ENCODE assay signal across 9 cellular contexts in genomic region chr7:83947260-83947659, GRCh38.
DNase-seq lines count a peak whose midpoint lies in the region; ATAC-seq and TF ChIP-seq lines count a peak whose summit lies in the region.
"Had no signal": no experiment of that assay in that cellular context is flagged by ENCODE, and none has a peak within 500 bp of the region (broad histone marks: within the 10 kb centered on the region; RNA-seq: fewer than 3 reads in every experiment).

No MANE protein-coding gene starts in this region.

- peaks cover 8% of the 10 kb centered on the region for H3K9me3 Mint-ChIP-seq in mesothelial cell of epicardium
- H3K9me3 Mint-ChIP-seq: brain had no signal

- no peak overlapping the region for H3K4me3 ChIP-seq in AG04449 (ENCODE audit: low read depth, low read length)
- H3K4me3 ChIP-seq in RWPE2 (ENCODE audit: severe bottlenecking): no peak overlapping the region
- H3K4me3 ChIP-seq in iPS DF 6.9 (ENCODE audit: low read length): no peak overlapping the region

- H3K36me3 ChIP-seq in RWPE2 (ENCODE audit: low read depth) (no peaks in the 10 kb centered on the region), iPS DF 6.9 (ENCODE audit: control insufficient read depth, insufficient read depth, low read length) (no peaks in the 10 kb centered on the region)

- no peaks in the 10 kb centered on the region for H3K9me3 ChIP-seq in RWPE2 (ENCODE audit: severe bottlenecking)
- no peaks in the 10 kb centered on the region for H3K9me3 ChIP-seq in iPS DF 6.9 (ENCODE audit: control insufficient read depth, insufficient read depth, low read length)

- H3K4me1 Mint-ChIP-seq in mesothelial cell of epicardium: peaks cover 16% of the 10 kb centered on the region
- H3K4me1 Mint-ChIP-seq: brain had no signal

- peak; percentile 25 for TF ChIP-seq CTCF in AG04449 (IDR thresholded peaks at IDR 0.05; ENCODE audit: insufficient read depth, low read length, missing control alignments)
- peak; percentile 43 for TF ChIP-seq CTCF in RWPE2 (IDR thresholded peaks at IDR 0.05; ENCODE audit: poor library complexity, severe bottlenecking)
- no peak for TF ChIP-seq CTCF in mesothelial cell of epicardium (IDR thresholded peaks at IDR 0.05; ENCODE audit: unreplicated experiment)

- H3K27me3 Mint-ChIP-seq in mesothelial cell of epicardium (ENCODE audit: low read depth): no peaks in the 10 kb centered on the region
- H3K27me3 Mint-ChIP-seq: brain had no signal

- no CpG with 5 or more reads among the region's 2 CpGs for WGBS in iPS DF 6.9 (ENCODE audit: insufficient coverage, insufficient read length)

- CTCF ChIA-PET in AG04449 (lab: Yijun Ruan, JAX): interaction anchor here (1.0 to 5.9 kb wide), 4 partner anchors 13 to 1077 kb away, joined by 3 to 87 read pairs (median 10); no protein-coding TSS in a partner anchor

- DNase-seq in AG04449 (ENCODE audit: low read depth, low spot score) (no peak), RWPE2 (ENCODE audit: low spot score) (no peak), iPS DF 6.9 (ENCODE audit: low read depth, low spot score) (peak; percentile 48), NCI-H2196 treated with DMSO at 0.1 percent for 48 hours (lab: John Stamatoyannopoulos, UW; ENCODE audit: unreplicated experiment) (no peak), mesothelial cell of epicardium (ENCODE audit: low spot score in 2 of 2, unreplicated experiment in 2 of 2) (no peak)

- no peak overlapping the region for H3K27ac Mint-ChIP-seq in mesothelial cell of epicardium
- H3K27ac Mint-ChIP-seq: brain had no signal

- POLR2A ChIA-PET in AG04449 (lab: Yijun Ruan, JAX): no interaction called here

- H3K36me3 Mint-ChIP-seq in mesothelial cell of epicardium: no peaks in the 10 kb centered on the region
- H3K36me3 Mint-ChIP-seq: brain had no signal

- H3K27ac ChIP-seq in RWPE2 (ENCODE audit: poor library complexity, severe bottlenecking) (no peak overlapping the region), iPS DF 6.9 (ENCODE audit: low read length) (no peak overlapping the region)

- no peaks in the 10 kb centered on the region for H3K27me3 ChIP-seq in RWPE2 (ENCODE audit: insufficient read depth, poor library complexity, severe bottlenecking)
- H3K27me3 ChIP-seq in iPS DF 6.9 (ENCODE audit: control insufficient read depth, insufficient read depth, low read length): no peaks in the 10 kb centered on the region

- H3K4me1 ChIP-seq in RWPE2 (ENCODE audit: insufficient read depth, poor library complexity, severe bottlenecking) (no peaks in the 10 kb centered on the region), iPS DF 6.9 (ENCODE audit: control insufficient read depth, insufficient read depth, low read length) (no peaks in the 10 kb centered on the region)

- ATAC-seq in GM18517 (IDR thresholded peaks at IDR 0.05; ENCODE audit: unreplicated experiment): peak; percentile 55
- peak; percentile 93 for ATAC-seq in HG03432 (IDR thresholded peaks at IDR 0.05; ENCODE audit: unreplicated experiment)
- ATAC-seq in RWPE2 (ENCODE audit: low read depth): no peak
- ATAC-seq in GM21737 (IDR thresholded peaks at IDR 0.05; ENCODE audit: unreplicated experiment): no peak

- H3K4me3 Mint-ChIP-seq in mesothelial cell of epicardium: no peak overlapping the region
- H3K4me3 Mint-ChIP-seq: brain had no signal

Comparison
In these comparisons a context has a peak if more than half of its experiments do, and no peak if none do; other contexts are left out.
1. ATAC-seq: peak in GM18517 (single experiment) and HG03432 (single experiment); none in RWPE2 (single experiment) and GM21737 (single experiment).